21 cellular contexts compared by ENCODE assay signal in the genomic region with DNA sequence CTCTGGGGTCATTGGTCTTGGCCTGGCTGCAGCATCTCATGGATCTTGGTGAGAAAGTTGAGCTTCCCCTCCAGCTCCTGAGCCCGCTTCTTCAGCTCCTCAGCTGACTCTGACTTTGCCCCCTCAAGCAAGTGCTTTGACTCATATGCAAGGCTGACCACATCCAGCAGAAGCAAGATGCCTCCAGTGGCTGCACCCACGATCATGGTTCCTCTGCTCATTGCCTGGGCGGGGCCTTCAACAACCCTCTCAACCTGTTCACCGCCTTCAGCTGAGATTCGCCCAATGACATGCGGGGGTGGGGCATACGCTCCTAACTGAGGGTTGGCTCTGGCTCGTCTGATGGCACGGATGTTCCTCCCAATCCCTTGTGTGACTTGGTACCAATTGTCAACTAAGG. TPM values are rescaled to one million over a fixed set of nuclear protein-coding genes. Genes with fewer than 3 reads are reported as not detected.
DNase-seq lines count a peak whose midpoint lies in the region; ATAC-seq and TF ChIP-seq lines count a peak whose summit lies in the region.
"Had no signal": no experiment of that assay in that cellular context is flagged by ENCODE, and none has a peak within 500 bp of the region (broad histone marks: within the 10 kb centered on the region; RNA-seq: fewer than 3 reads in every experiment).

No MANE protein-coding gene starts in this region.

- no peak for TF ChIP-seq EP300 in suprapubic skin (IDR thresholded peaks at IDR 0.05)

- H3K27me3 Mint-ChIP-seq in activated CD8-positive, alpha-beta T cell treated with anti-CD3 and anti-CD28 coated beads for 36 hours: no peaks in the 10 kb centered on the region
- H3K27me3 Mint-ChIP-seq: activated naive CD4-positive, alpha-beta T cell treated with anti-CD3 and anti-CD28 coated beads, Interleukin-2, amount 50 U/mL, for 24 hours; central memory CD8-positive, alpha-beta T cell had no signal

- TF ChIP-seq CTCF in activated CD8-positive, alpha-beta T cell treated with anti-CD3 and anti-CD28 coated beads for 36 hours (IDR thresholded peaks at IDR 0.05): no peak
- TF ChIP-seq CTCF in suprapubic skin (IDR thresholded peaks at IDR 0.05): no peak

- H3K36me3 ChIP-seq in suprapubic skin: peaks cover 46% of the 10 kb centered on the region
- H3K36me3 ChIP-seq: WERI-Rb-1 had no signal

- CTCF ChIA-PET in activated CD8-positive, alpha-beta T cell treated with anti-CD3 and anti-CD28 coated beads for 36 hours (lab: Charles Lee): interaction anchor here (1.0 to 2.3 kb wide), 3 partner anchors 13 to 103 kb away, joined by 3 to 10 read pairs (median 6); a partner anchor contains a TSS

- no peak overlapping the region for H3K27ac Mint-ChIP-seq in activated CD8-positive, alpha-beta T cell treated with anti-CD3 and anti-CD28 coated beads for 36 hours
- H3K27ac Mint-ChIP-seq: activated naive CD4-positive, alpha-beta T cell treated with anti-CD3 and anti-CD28 coated beads, Interleukin-2, amount 50 U/mL, for 24 hours; activated T-helper 1 cell treated with anti-CD3 and anti-CD28 coated beads, Interleukin-12 subunit alpha, Interleukin-12 subunit beta, Interleukin-2, Interleukin-4 antibody, amounts not matched to agents 30 ng/mL and 10 ng/mL and 1 ng/mL, durations not matched to agents 14 hours and 24 hours and 36 hours; natural killer cell had no signal

- peak; percentile 78 for ATAC-seq in activated CD8-positive, alpha-beta T cell treated with anti-CD3 and anti-CD28 coated beads for 36 hours
- ATAC-seq: natural killer cell had no signal

- no peak overlapping the region for H3K27ac ChIP-seq in suprapubic skin
- H3K27ac ChIP-seq: BLaER1 treated with 17β-estradiol and CSF1 and Interleukin-3, amounts not matched to agents 10 nM and 100 nM; WERI-Rb-1 had no signal

- H3K4me3 ChIP-seq in suprapubic skin: no peak overlapping the region
- H3K4me3 ChIP-seq: BLaER1 treated with 17β-estradiol and CSF1 and Interleukin-3, amounts not matched to agents 10 nM and 100 nM had no signal

- no peaks in the 10 kb centered on the region for H3K9me3 Mint-ChIP-seq in activated CD8-positive, alpha-beta T cell treated with anti-CD3 and anti-CD28 coated beads for 36 hours
- H3K9me3 Mint-ChIP-seq: activated naive CD4-positive, alpha-beta T cell treated with anti-CD3 and anti-CD28 coated beads, Interleukin-2, amount 50 U/mL, for 24 hours; activated T-helper 1 cell treated with anti-CD3 and anti-CD28 coated beads, Interleukin-12 subunit alpha, Interleukin-12 subunit beta, Interleukin-2, Interleukin-4 antibody, amounts not matched to agents 30 ng/mL and 10 ng/mL and 1 ng/mL, durations not matched to agents 14 hours and 24 hours and 36 hours; central memory CD8-positive, alpha-beta T cell; natural killer cell had no signal

- POLR2A ChIA-PET in activated CD8-positive, alpha-beta T cell treated with anti-CD3 and anti-CD28 coated beads for 36 hours (lab: Charles Lee): interaction anchor here (1.5 to 1.7 kb wide), 2 partner anchors 10 to 12 kb away, joined by 5 to 10 read pairs; a partner anchor contains a TSS

- no peaks in the 10 kb centered on the region for H3K9me3 ChIP-seq in suprapubic skin
- H3K9me3 ChIP-seq: BLaER1 treated with 17β-estradiol and CSF1 and Interleukin-3, amounts not matched to agents 10 nM and 100 nM had no signal

- no peak overlapping the region for H3K4me3 Mint-ChIP-seq in activated CD8-positive, alpha-beta T cell treated with anti-CD3 and anti-CD28 coated beads for 36 hours
- H3K4me3 Mint-ChIP-seq: activated naive CD4-positive, alpha-beta T cell treated with anti-CD3 and anti-CD28 coated beads, Interleukin-2, amount 50 U/mL, for 24 hours; activated T-helper 1 cell treated with anti-CD3 and anti-CD28 coated beads, Interleukin-12 subunit alpha, Interleukin-12 subunit beta, Interleukin-2, Interleukin-4 antibody, amounts not matched to agents 30 ng/mL and 10 ng/mL and 1 ng/mL, durations not matched to agents 14 hours and 24 hours and 36 hours; central memory CD8-positive, alpha-beta T cell; natural killer cell had no signal

- H3K4me1 Mint-ChIP-seq in activated CD8-positive, alpha-beta T cell treated with anti-CD3 and anti-CD28 coated beads for 36 hours (ENCODE audit: low read depth): no peaks in the 10 kb centered on the region

- peaks cover 35% of the 10 kb centered on the region for H3K36me3 Mint-ChIP-seq in activated CD8-positive, alpha-beta T cell treated with anti-CD3 and anti-CD28 coated beads for 36 hours (ENCODE audit: low read depth)

- no peak for TF ChIP-seq POLR2A in suprapubic skin (IDR thresholded peaks at IDR 0.05)

- 96% methylated on average over 8 of the region's 9 CpGs for WGBS in suprapubic skin

- H3K27me3 ChIP-seq in suprapubic skin: no peaks in the 10 kb centered on the region
- H3K27me3 ChIP-seq: BLaER1 treated with 17β-estradiol and CSF1 and Interleukin-3, amounts not matched to agents 10 nM and 100 nM had no signal

- intact Hi-C loops in activated CD8-positive, alpha-beta T cell treated with anti-CD3 and anti-CD28 coated beads for 36 hours (cut with micrococcal nuclease): no loop called here

- peak; percentile 19 for DNase-seq in stimulated activated CD4-positive, alpha-beta T cell treated with anti-CD3 and anti-CD28 coated beads, Interleukin-15, amount 100 ng/mL, for 24 hours
- no peak for DNase-seq in stimulated activated CD4-positive, alpha-beta T cell treated with anti-CD3 and anti-CD28 coated beads, Interleukin-2, amount 100 ng/mL, for 48 hours
- DNase-seq in activated CD8-positive, alpha-beta T cell treated with anti-CD3 and anti-CD28 coated beads for 36 hours: peak; percentile 45
- DNase-seq in myocyte (ENCODE audit: low read depth) (peak; percentile 51), putamen (ENCODE audit: low spot score) (no peak), NCI-H1092 treated with DMSO at 0.1 percent for 48 hours (lab: John Stamatoyannopoulos, UW) (no peak), suprapubic skin (ENCODE audit: low spot score in 2 of 2) (no peak)
- DNase-seq: COR-L47, DMS79, H7, Kasumi-1, midbrain, natural killer cell, NCI-H1105, NCI-H2029 had no signal

- H3K4me1 ChIP-seq in suprapubic skin: no peaks in the 10 kb centered on the region

RNA-seq across cellular contexts. Expression of a gene that starts 11.9 kb away (rescaled TPM):
- total RNA-seq in activated CD8-positive, alpha-beta T cell treated with anti-CD3 and anti-CD28 coated beads for 36 hours: 10 to 100 TPM; 45.4 to 49.7 TPM
- 31.6 and 33.2 TPM in 2 replicates for total RNA-seq in myocyte
- polyA plus RNA-seq in myocyte (2012): 90.7 TPM
- total RNA-seq in suprapubic skin: 10 to 100 TPM; 15.3 to 21.8 (median 17.1) TPM

RNA-seq across cellular contexts. Expression of a gene that starts 25.5 kb away (rescaled TPM):
- 10 to 100 TPM; 13.8 to 17.1 TPM for total RNA-seq in activated CD8-positive, alpha-beta T cell treated with anti-CD3 and anti-CD28 coated beads for 36 hours
- total RNA-seq in myocyte (0.86 and 1.0 TPM in 2 replicates), suprapubic skin (1 to 10 TPM; 1.2 to 7.3 (median 3.0) TPM)
- polyA plus RNA-seq in myocyte (2012): 17.1 TPM
- total RNA-seq: H7 had no signal

RNA-seq across cellular contexts. Expression of a gene that starts 25.8 kb away (rescaled TPM):
- total RNA-seq in activated CD8-positive, alpha-beta T cell treated with anti-CD3 and anti-CD28 coated beads for 36 hours: under 1 TPM; 0.18 TPM
- total RNA-seq in myocyte: 5.1 and 9.2 TPM in 2 replicates
- 11.2 TPM for polyA plus RNA-seq in myocyte (2012)
- total RNA-seq in suprapubic skin: 1 to 10 TPM; 3.3 to 7.9 (median 6.4) TPM
- total RNA-seq: astrocyte, H7 had no signal

Comparison
In these comparisons a context has a peak if more than half of its experiments do, and no peak if none do; other contexts are left out.
1. DNase-seq: peak in stimulated activated CD4-positive, alpha-beta T cell treated with anti-CD3 and anti-CD28 coated beads, Interleukin-15, amount 100 ng/mL, for 24 hours (single experiment), activated CD8-positive, alpha-beta T cell treated with anti-CD3 and anti-CD28 coated beads for 36 hours (single experiment) and myocyte (single experiment); none in stimulated activated CD4-positive, alpha-beta T cell treated with anti-CD3 and anti-CD28 coated beads, Interleukin-2, amount 100 ng/mL, for 48 hours (0 of 2), putamen (single experiment), NCI-H1092 treated with DMSO at 0.1 percent for 48 hours (single experiment) and suprapubic skin (0 of 2).